Comparison of ENCODE assay signal across 33 cellular contexts in the genomic region with DNA sequence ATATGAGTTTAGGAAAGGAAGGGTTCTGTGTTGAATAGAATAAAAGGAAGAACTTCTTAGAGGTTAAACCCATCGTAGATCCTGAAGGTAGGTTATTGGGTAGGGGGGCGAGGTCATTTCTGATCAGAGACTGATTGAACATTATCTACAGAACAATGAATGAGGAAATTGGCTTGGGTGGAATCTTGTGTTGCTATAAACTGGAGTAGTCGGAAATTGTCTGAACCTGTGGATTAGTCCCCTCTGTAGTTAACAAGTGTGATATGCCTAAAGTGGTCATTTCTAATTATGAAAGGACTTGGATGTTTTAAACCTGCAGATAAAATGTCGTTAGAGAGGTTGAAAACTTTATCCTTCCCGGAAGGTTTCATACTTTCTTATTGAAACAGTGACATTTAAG.
"Had no signal": no experiment of that assay in that cellular context is flagged by ENCODE, and none has a peak within 500 bp of the region (broad histone marks: within the 10 kb centered on the region; RNA-seq: fewer than 3 reads in every experiment).

No MANE protein-coding gene starts in this region.

- H3K27me3 Mint-ChIP-seq: activated CD4-positive, alpha-beta memory T cell treated with anti-CD3 and anti-CD28 coated beads, Interleukin-2, amount 10 ng/mL, durations not matched to agents 7 days and 5 days; activated CD4-positive, alpha-beta T cell treated with anti-CD3 and anti-CD28 coated beads, Interleukin-2, amount 10 ng/mL, durations not matched to agents 7 days and 5 days; activated naive CD8-positive, alpha-beta T cell treated with anti-CD3 and anti-CD28 coated beads for 36 hours; effector memory CD8-positive, alpha-beta T cell; stimulated activated memory B cell treated with anti-CD40 and anti-IgM and Interleukin-4, amounts not matched to agents 10 μg/mL and 1 μg/mL and 100 μg/mL, for 72 hours; stimulated activated naive CD8-positive, alpha-beta T cell treated with anti-CD3 and anti-CD28 coated beads, Interleukin-15, amount 100 ng/mL, for 72 hours had no signal

- ATAC-seq: body of pancreas; gastroesophageal sphincter; natural killer cell; right cardiac atrium; stimulated activated memory B cell treated with anti-CD40 and anti-IgM and Interleukin-4, amounts not matched to agents 10 μg/mL and 1 μg/mL and 100 μg/mL, for 72 hours; stimulated activated naive CD8-positive, alpha-beta T cell treated with anti-CD3 and anti-CD28 coated beads, Interleukin-15, amount 100 ng/mL, for 72 hours; upper lobe of right lung had no signal

- H3K9me3 Mint-ChIP-seq: activated CD4-positive, alpha-beta memory T cell treated with anti-CD3 and anti-CD28 coated beads, Interleukin-2, amount 10 ng/mL, durations not matched to agents 7 days and 5 days; activated CD4-positive, alpha-beta T cell treated with anti-CD3 and anti-CD28 coated beads, Interleukin-2, amount 10 ng/mL, durations not matched to agents 7 days and 5 days; activated naive CD8-positive, alpha-beta T cell treated with anti-CD3 and anti-CD28 coated beads for 36 hours; effector memory CD8-positive, alpha-beta T cell; immature natural killer cell; natural killer cell; stimulated activated memory B cell treated with anti-CD40 and anti-IgM and Interleukin-4, amounts not matched to agents 10 μg/mL and 1 μg/mL and 100 μg/mL, for 72 hours; stimulated activated naive CD8-positive, alpha-beta T cell treated with anti-CD3 and anti-CD28 coated beads, Interleukin-15, amount 100 ng/mL, for 72 hours; T-helper 1 cell treated with Interleukin-12 subunit alpha and Interleukin-12 subunit beta and Interleukin-4 antibody, amounts not matched to agents 30 μg/mL and 1 μg/mL, for 36 hours had no signal

- H3K4me1 ChIP-seq: upper lobe of right lung had no signal

- H3K36me3 Mint-ChIP-seq: natural killer cell had no signal

- H3K4me3 Mint-ChIP-seq: activated CD4-positive, alpha-beta memory T cell treated with anti-CD3 and anti-CD28 coated beads, Interleukin-2, amount 10 ng/mL, durations not matched to agents 7 days and 5 days; activated CD4-positive, alpha-beta T cell treated with anti-CD3 and anti-CD28 coated beads, Interleukin-2, amount 10 ng/mL, durations not matched to agents 7 days and 5 days; activated naive CD8-positive, alpha-beta T cell treated with anti-CD3 and anti-CD28 coated beads for 36 hours; immature natural killer cell; natural killer cell; stimulated activated memory B cell treated with anti-CD40 and anti-IgM and Interleukin-4, amounts not matched to agents 10 μg/mL and 1 μg/mL and 100 μg/mL, for 72 hours; stimulated activated naive CD8-positive, alpha-beta T cell treated with anti-CD3 and anti-CD28 coated beads, Interleukin-15, amount 100 ng/mL, for 72 hours; T-helper 1 cell treated with Interleukin-12 subunit alpha and Interleukin-12 subunit beta and Interleukin-4 antibody, amounts not matched to agents 30 μg/mL and 1 μg/mL, for 36 hours had no signal

- H3K36me3 ChIP-seq: adrenal gland, gastroesophageal sphincter, left lung, lower lobe of right lung, upper lobe of right lung, WERI-Rb-1 had no signal

- H3K27ac ChIP-seq: adrenal gland, body of pancreas, gastroesophageal sphincter, lower lobe of right lung, upper lobe of right lung, WERI-Rb-1 had no signal

- H3K27ac Mint-ChIP-seq: activated CD4-positive, alpha-beta memory T cell treated with anti-CD3 and anti-CD28 coated beads, Interleukin-2, amount 10 ng/mL, durations not matched to agents 7 days and 5 days; activated CD4-positive, alpha-beta T cell treated with anti-CD3 and anti-CD28 coated beads, Interleukin-2, amount 10 ng/mL, durations not matched to agents 7 days and 5 days; activated naive CD8-positive, alpha-beta T cell treated with anti-CD3 and anti-CD28 coated beads for 36 hours; immature natural killer cell; stimulated activated naive CD8-positive, alpha-beta T cell treated with anti-CD3 and anti-CD28 coated beads, Interleukin-15, amount 100 ng/mL, for 72 hours; T-helper 1 cell treated with Interleukin-12 subunit alpha and Interleukin-12 subunit beta and Interleukin-4 antibody, amounts not matched to agents 30 μg/mL and 1 μg/mL, for 36 hours had no signal

- H3K4me3 ChIP-seq: adrenal gland, body of pancreas, gastroesophageal sphincter, left lung, lower lobe of right lung, upper lobe of right lung had no signal

- H3K27me3 ChIP-seq: adrenal gland, body of pancreas, gastroesophageal sphincter, left lung, upper lobe of right lung had no signal

- H3K9me3 ChIP-seq: adrenal gland, body of pancreas, gastroesophageal sphincter, left lung, lower lobe of right lung, upper lobe of right lung had no signal

- FAIRE-seq: kidney had no signal

- DNase-seq: activated CD4-positive, alpha-beta memory T cell treated with anti-CD3 and anti-CD28 coated beads, Interleukin-2, amount 10 ng/mL, durations not matched to agents 7 days and 5 days; activated CD4-positive, alpha-beta T cell treated with anti-CD3 and anti-CD28 coated beads for 1 hour; activated CD4-positive, alpha-beta T cell treated with anti-CD3 and anti-CD28 coated beads, Interleukin-2, amount 10 ng/mL, durations not matched to agents 7 days and 5 days; activated CD8-positive, alpha-beta memory T cell treated with anti-CD3 and anti-CD28 coated beads, Interleukin-2, amount 50 U/mL, for 48 hours; activated naive CD4-positive, alpha-beta T cell; activated naive CD8-positive, alpha-beta T cell treated with anti-CD3 and anti-CD28 coated beads for 36 hours; activated T-cell treated with anti-CD3 and anti-CD28 coated beads, Interleukin-2, amount 50 U/mL, for 48 hours; adrenal gland; aorta; body of pancreas; cortex of kidney; effector memory CD8-positive, alpha-beta T cell; erythroblast; head of caudate nucleus; hypothalamus; immature natural killer cell; kidney; left lung; lower lobe of right lung; natural killer cell; posterior cingulate gyrus; right cardiac atrium; stimulated activated CD4-positive, alpha-beta T cell treated with anti-CD3 and anti-CD28 coated beads, Interleukin-12 subunit alpha, Interleukin-12 subunit beta, amount 100 ng/mL, for 4 hours; stimulated activated CD4-positive, alpha-beta T cell treated with anti-CD3 and anti-CD28 coated beads, Interleukin-4, amount 100 ng/mL, for 1 hour; stimulated activated naive CD8-positive, alpha-beta T cell treated with anti-CD3 and anti-CD28 coated beads, Interleukin-15, amount 100 ng/mL, for 72 hours; substantia nigra; SW 1271; T1000; upper lobe of right lung; WERI-Rb-1 had no signal
